22 cellular contexts compared by ENCODE assay signal in the genomic region with DNA sequence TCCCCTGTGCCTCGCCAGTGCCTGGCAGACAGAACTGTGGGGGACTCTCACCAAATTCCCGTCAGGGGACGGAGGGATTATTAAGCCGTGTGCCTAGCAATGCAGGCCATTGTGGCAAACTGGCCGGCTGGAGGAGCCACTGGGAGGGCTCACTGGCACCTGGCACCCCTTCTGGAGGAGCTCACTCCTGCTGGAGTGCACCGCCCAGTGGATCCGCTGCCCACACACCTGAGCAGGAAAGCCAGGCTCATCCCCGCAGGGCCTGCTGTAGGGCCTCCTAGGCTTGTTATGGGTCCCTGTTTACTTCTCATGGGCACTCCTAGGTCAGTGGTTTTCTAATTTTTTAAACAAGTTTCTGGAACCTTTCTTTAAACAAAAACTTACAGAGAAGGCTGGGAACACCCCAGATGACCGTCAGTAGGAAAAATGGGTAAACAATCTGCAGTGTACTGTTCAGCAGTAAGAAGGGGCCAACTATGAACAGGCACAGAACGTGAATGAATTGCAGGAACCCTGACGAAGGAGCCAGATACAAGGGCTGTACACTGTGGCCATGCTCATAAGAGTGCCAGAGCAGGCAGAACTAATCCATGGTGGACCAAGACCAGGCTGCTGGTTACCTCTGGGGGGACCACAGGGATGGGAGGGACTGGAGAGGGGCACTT.
A peak's percentile ranks its signal among the peaks of the same experiment; 100 is the strongest.
DNase-seq lines count a peak whose midpoint lies in the region; ATAC-seq, FAIRE-seq and TF ChIP-seq lines count a peak whose summit lies in the region.
"Had no signal": no experiment of that assay in that cellular context is flagged by ENCODE, and none has a peak within 500 bp of the region (broad histone marks: within the 10 kb centered on the region; RNA-seq: fewer than 3 reads in every experiment).

No MANE protein-coding gene starts in this region.

- H3K4ac ChIP-seq in H1 (replicated peaks; ENCODE audit: insufficient read length, low read depth, low read length), result no peak overlapping the region

- no peak overlapping the region for H3K4me2 ChIP-seq in H1 (ENCODE audit: insufficient read depth in 1 of 2, low read depth in 2 of 2, low read length in 2 of 2)
- H3K4me2 ChIP-seq: BLaER1 had no signal

- no peak overlapping the region for H4K5ac ChIP-seq in H1 (ENCODE audit: insufficient read length, low read depth, low read length)

- no peak for FAIRE-seq in H1 (lab: Jason Lieb, UNC)
- FAIRE-seq: A204.1, G401.6, GM12892 had no signal

- no peak overlapping the region for H4K91ac ChIP-seq in H1 (replicated peaks; ENCODE audit: insufficient read length, low read length)

- no peak overlapping the region for H3K56ac ChIP-seq in H1 (replicated peaks; ENCODE audit: insufficient read length, low read depth, low read length)

- H3K9me3 ChIP-seq in H1 (ENCODE audit: insufficient read depth in 2 of 2, low read depth in 1 of 2, low read length in 1 of 2) (no peaks in the 10 kb centered on the region; a peak in 1 of 4 replicates), vagina (no peaks in the 10 kb centered on the region), aorta (ENCODE audit: control insufficient read depth, low read length) (no peaks in the 10 kb centered on the region)
- H3K9me3 ChIP-seq: BLaER1, Caco-2 had no signal

- TF ChIP-seq RAD21 in H1 (IDR thresholded peaks at IDR 0.05 in 1 of 2, conservative IDR thresholded peaks at IDR 0.05 in 1 of 2; ENCODE audit: low read depth in 2 of 2, low read length in 2 of 2), result 0 out of 4 replicates have a peak, but pooled peaks of 1 of the 2 experiments have one; percentile 16

- no peak overlapping the region for H3K27ac Mint-ChIP-seq in activated CD8-positive, alpha-beta T cell treated with anti-CD3 and anti-CD28 coated beads, Interleukin-2, amount 10 ng/mL, durations not matched to agents 7 days and 5 days
- H3K27ac Mint-ChIP-seq: B cell; CD8-positive, alpha-beta T cell had no signal

- no peak overlapping the region for H2BK12ac ChIP-seq in H1 (ENCODE audit: low read depth, low read length)

- CTCF ChIA-PET in H1 (lab: Charles Lee; ENCODE audit: partially characterized antibody), result interaction anchor here (0.6 to 2.1 kb wide), 5 partner anchors 14 to 340 kb away, joined by 3 to 6 read pairs (median 3); no protein-coding TSS in a partner anchor
- CTCF ChIA-PET in activated CD8-positive, alpha-beta T cell treated with anti-CD3 and anti-CD28 coated beads, Interleukin-2, amount 10 ng/mL, durations not matched to agents 7 days and 5 days (lab: Charles Lee), result interaction anchor here (1.6 kb wide), 1 partner anchor 15 kb away, joined by 4 read pairs; no protein-coding TSS in a partner anchor

- H3K23ac ChIP-seq in H1 (ENCODE audit: insufficient read length), result no peak overlapping the region

- peaks cover 2% of the 10 kb centered on the region for H3K4me1 Mint-ChIP-seq in activated CD8-positive, alpha-beta T cell treated with anti-CD3 and anti-CD28 coated beads, Interleukin-2, amount 10 ng/mL, durations not matched to agents 7 days and 5 days (ENCODE audit: low read depth)

- no peak overlapping the region for H2BK20ac ChIP-seq in H1 (ENCODE audit: low read length)

- intact Hi-C loops in vagina (cut with DNase I) (loop anchor here (5.0 kb wide), 1 partner anchor 268 kb away; no protein-coding TSS in a partner anchor), aorta (cut with DNase I) (loop anchor here in 1 of 2 donors (5.0 kb wide), 1 partner anchor 162 kb away; no protein-coding TSS in a partner anchor)

- TF ChIP-seq CTCF in VCaP (conservative IDR thresholded peaks at IDR 0.05), result no peak
- peak in 2 of 3 experiments; percentile 8 to 19; a peak in 2 of 4 replicates for TF ChIP-seq CTCF in H1 (IDR thresholded peaks at IDR 0.05; ENCODE audit: control extremely low read depth in 1 of 3, insufficient read depth in 1 of 3, low read depth in 1 of 3, low read length in 3 of 3)
- no peak for TF ChIP-seq CTCF in vagina (IDR thresholded peaks at IDR 0.05)

- peak; percentile 17 for DNase-seq in NCI-H1092 treated with DMSO at 0.1 percent for 48 hours (lab: John Stamatoyannopoulos, UW)
- DNase-seq in NCI-H1092 (lab: John Stamatoyannopoulos, UW), result no peak
- no peak for DNase-seq in H1 (ENCODE audit: low read depth in 1 of 2, low spot score in 2 of 2)
- DNase-seq in vagina (ENCODE audit: extremely low spot score in 2 of 2), result no peak
- no peak for DNase-seq in NCI-H1417 treated with DMSO at 0.1 percent for 48 hours (lab: John Stamatoyannopoulos, UW)
- DNase-seq in activated CD8-positive, alpha-beta T cell treated with anti-CD3 and anti-CD28 coated beads, Interleukin-2, amount 10 ng/mL, durations not matched to agents 7 days and 5 days, result no peak
- DNase-seq in aorta, result no peak
- DNase-seq: Caco-2; CD4-positive, CD25-positive, alpha-beta regulatory T cell; CD8-positive, alpha-beta T cell; DMS153; DND-41; H9 had no signal

- H3K79me2 ChIP-seq in H1 (ENCODE audit: control insufficient read depth in 1 of 2, insufficient read depth in 2 of 2, low read length in 2 of 2), result no peaks in the 10 kb centered on the region

- no peak overlapping the region for H3K4me3 Mint-ChIP-seq in activated CD8-positive, alpha-beta T cell treated with anti-CD3 and anti-CD28 coated beads, Interleukin-2, amount 10 ng/mL, durations not matched to agents 7 days and 5 days
- H3K4me3 Mint-ChIP-seq: B cell; CD4-positive, CD25-positive, alpha-beta regulatory T cell; CD8-positive, alpha-beta T cell; H9 had no signal

- no peaks in the 10 kb centered on the region for H3K9me3 Mint-ChIP-seq in activated CD8-positive, alpha-beta T cell treated with anti-CD3 and anti-CD28 coated beads, Interleukin-2, amount 10 ng/mL, durations not matched to agents 7 days and 5 days (ENCODE audit: insufficient read depth)
- H3K9me3 Mint-ChIP-seq: CD4-positive, CD25-positive, alpha-beta regulatory T cell; CD8-positive, alpha-beta T cell; H9 had no signal

- no peaks in the 10 kb centered on the region for H3K27me3 Mint-ChIP-seq in activated CD8-positive, alpha-beta T cell treated with anti-CD3 and anti-CD28 coated beads, Interleukin-2, amount 10 ng/mL, durations not matched to agents 7 days and 5 days (ENCODE audit: low read depth)
- H3K27me3 Mint-ChIP-seq: B cell; CD4-positive, CD25-positive, alpha-beta regulatory T cell had no signal

- H2BK120ac ChIP-seq in H1 (replicated peaks; ENCODE audit: low read depth, low read length), result no peak overlapping the region

- H3K18ac ChIP-seq in H1 (ENCODE audit: extremely low read depth, low read length), result no peak overlapping the region

- no peaks in the 10 kb centered on the region for H3K23me2 ChIP-seq in H1 (ENCODE audit: low read depth, low read length)

- H3K36me3 Mint-ChIP-seq in activated CD8-positive, alpha-beta T cell treated with anti-CD3 and anti-CD28 coated beads, Interleukin-2, amount 10 ng/mL, durations not matched to agents 7 days and 5 days (ENCODE audit: low read depth), result peaks cover 5% of the 10 kb centered on the region

- H2BK15ac ChIP-seq in H1 (ENCODE audit: low read length), result no peak overlapping the region

- no peaks in the 10 kb centered on the region for H3K79me1 ChIP-seq in H1 (ENCODE audit: low read depth, low read length)

- WGBS in H1 (ENCODE audit: extremely low coverage in 1 of 2, insufficient coverage in 1 of 2, insufficient read length in 1 of 2, insufficient replicate concordance in 2 of 2, low coverage in 1 of 2, low lambda C conversion rate in 2 of 2, missing lambda C conversion rate in 1 of 2), 2 experiments, result 72% methylated on average over 11 of the region's 11 CpGs; no CpG with 5 or more reads in 1 of the 2 experiments
- 74 to 78% methylated on average over 11 of the region's 11 CpGs for WGBS in aorta, 2 donors

- H3K36me3 ChIP-seq in H1 (ENCODE audit: control insufficient read depth in 2 of 4, insufficient read depth in 4 of 4, low read length in 3 of 4) (no peaks in the 10 kb centered on the region; a peak in 1 of 8 replicates), vagina (peaks cover 0 to 12% of the 10 kb centered on the region in 2 donors), aorta (ENCODE audit: control insufficient read depth in 1 of 2, insufficient read depth in 2 of 2, low read length in 1 of 2) (peaks cover 0 to 4% of the 10 kb centered on the region in 2 donors)

- peak overlapping the region; percentile 89 for H3K27ac ChIP-seq in VCaP
- H3K27ac ChIP-seq in H1 (ENCODE audit: low read depth, low read length), result no peak overlapping the region
- peak overlapping the region; percentile 2 for H3K27ac ChIP-seq in vagina
- H3K27ac ChIP-seq in aorta (ENCODE audit: low read depth in 1 of 2, low read length in 2 of 2), result no peak overlapping the region
- H3K27ac ChIP-seq: 22Rv1, BLaER1, C4-2B had no signal

- H3K4me3 ChIP-seq in H1 (ENCODE audit: extremely low read depth in 1 of 4, insufficient read depth in 2 of 4, low read depth in 3 of 4, low read length in 4 of 4) (no peak overlapping the region), vagina (no peak overlapping the region), aorta (ENCODE audit: low read length in 2 of 2) (no peak overlapping the region)
- H3K4me3 ChIP-seq: BLaER1 had no signal

- H2AFZ ChIP-seq in H1 (ENCODE audit: low read length), result no peak overlapping the region

- no peak overlapping the region for H2AK5ac ChIP-seq in H1 (ENCODE audit: low read depth, low read length)

- peaks cover 0 to 2% (median under 1%) of the 10 kb centered on the region in 4 experiments; a peak in 1 of 7 replicates for H3K4me1 ChIP-seq in H1 (replicated peaks in 1 of 4; ENCODE audit: control insufficient read depth in 3 of 4, insufficient read depth in 4 of 4, low read length in 3 of 4)
- peaks cover 13% of the 10 kb centered on the region for H3K4me1 ChIP-seq in vagina
- no peaks in the 10 kb centered on the region for H3K4me1 ChIP-seq in aorta (ENCODE audit: control insufficient read depth in 1 of 2, insufficient read depth in 2 of 2, low read length in 2 of 2)
- H3K4me1 ChIP-seq: BLaER1, Caco-2 had no signal

- no peak overlapping the region for H2BK5ac ChIP-seq in H1 (ENCODE audit: low read depth, low read length)

- no peak overlapping the region for H3K14ac ChIP-seq in H1 (ENCODE audit: insufficient read length)

- H3K9ac ChIP-seq in H1 (replicated peaks in 1 of 4; ENCODE audit: extremely low read depth in 1 of 4, low read depth in 3 of 4, low read length in 3 of 4), result no peak overlapping the region
- H3K9ac ChIP-seq: BLaER1 had no signal

- H4K8ac ChIP-seq in H1 (ENCODE audit: extremely low read depth, insufficient read depth, low read length), result no peak overlapping the region

- no peak for TF ChIP-seq EP300 in H1 (IDR thresholded peaks at IDR 0.05; ENCODE audit: borderline replicate concordance in 1 of 2, low read depth in 2 of 2, low read length in 2 of 2)

- no peak for ATAC-seq in activated CD8-positive, alpha-beta T cell treated with anti-CD3 and anti-CD28 coated beads, Interleukin-2, amount 10 ng/mL, durations not matched to agents 7 days and 5 days
- no peak for ATAC-seq in aorta (ENCODE audit: low FRiP score)
- ATAC-seq: CD8-positive, alpha-beta T cell; HCT116 had no signal

- H4K20me1 ChIP-seq in H1 (replicated peaks in 1 of 2; ENCODE audit: control insufficient read depth in 1 of 2, insufficient read depth in 2 of 2, low read length in 2 of 2), result no peaks in the 10 kb centered on the region
- H4K20me1 ChIP-seq: BLaER1 had no signal

- POLR2A ChIA-PET in H1 (lab: Charles Lee; ENCODE audit: partially characterized antibody), result no interaction called here
- POLR2A ChIA-PET in activated CD8-positive, alpha-beta T cell treated with anti-CD3 and anti-CD28 coated beads, Interleukin-2, amount 10 ng/mL, durations not matched to agents 7 days and 5 days (lab: Charles Lee), result no interaction called here

- TF ChIP-seq POLR2A in H1 (IDR thresholded peaks at IDR 0.05; ENCODE audit: control extremely low read depth in 1 of 2, low read depth in 2 of 2, low read length in 2 of 2), result no peak
- no peak for TF ChIP-seq POLR2A in vagina (IDR thresholded peaks at IDR 0.05)

- H3K27me3 ChIP-seq in H1 (replicated peaks in 1 of 4; ENCODE audit: control insufficient read depth in 3 of 4, extremely low read depth in 1 of 4, insufficient read depth in 3 of 4, low read length in 3 of 4) (no peaks in the 10 kb centered on the region), vagina (no peaks in the 10 kb centered on the region), aorta (ENCODE audit: control insufficient read depth in 1 of 2, insufficient read depth in 2 of 2, low read length in 1 of 2) (no peaks in the 10 kb centered on the region)
- H3K27me3 ChIP-seq: BLaER1 had no signal

Comparison
In these comparisons a context has a peak if more than half of its experiments do, and no peak if none do; other contexts are left out.
1. H3K27ac ChIP-seq: peak in VCaP (single experiment) and vagina (single experiment); none in H1 (single experiment) and aorta (0 of 2).
2. CTCF ChIP-seq: peak in H1 (2 of 3); none in VCaP (single experiment) and vagina (0 of 3).